33 cellular contexts compared by ENCODE assay signal in the genomic region with DNA sequence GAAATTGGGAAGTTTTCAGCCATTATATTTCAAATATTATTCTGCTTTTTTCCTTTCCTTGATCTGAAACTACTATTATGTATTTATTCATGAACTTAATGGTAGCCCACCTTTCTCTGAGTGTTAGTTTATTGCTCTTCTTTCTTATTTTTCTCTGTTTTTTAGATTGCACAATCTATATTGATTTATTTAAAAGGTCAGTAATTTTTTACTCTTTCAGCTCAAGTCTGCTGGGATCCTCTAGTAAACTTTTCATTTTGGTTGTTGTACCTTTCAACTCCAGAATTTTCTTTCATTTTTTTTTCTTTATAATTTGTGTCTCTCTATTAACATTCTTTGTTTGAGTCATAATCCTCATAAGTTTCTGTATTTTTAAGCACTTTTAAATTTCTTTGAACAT.
"Had no signal": no experiment of that assay in that cellular context is flagged by ENCODE, and none has a peak within 500 bp of the region (broad histone marks: within the 10 kb centered on the region; RNA-seq: fewer than 3 reads in every experiment).

No MANE protein-coding gene starts in this region.

- H3K27ac ChIP-seq: adrenal gland, body of pancreas, brain microvascular endothelial cell, breast epithelium, cardiac muscle cell had no signal

- H3K4me1 ChIP-seq: adrenal gland, body of pancreas, breast epithelium had no signal

- H3K36me3 ChIP-seq: adrenal gland, brain microvascular endothelial cell, breast epithelium had no signal

- H3K27me3 ChIP-seq: adrenal gland, body of pancreas, brain microvascular endothelial cell, breast epithelium, cardiac muscle cell had no signal

- DNase-seq: activated effector memory CD4-positive, alpha-beta T cell treated with anti-CD3 and anti-CD28 coated beads, Interleukin-2, amount 50 U/mL, for 16 hours; activated effector memory CD4-positive, alpha-beta T cell treated with Interleukin-2 at 50 U/mL for 16 hours; activated gamma-delta T cell; activated gamma-delta T cell treated with Interleukin-2 at 50 U/mL for 16 hours; activated naive CD4-positive, alpha-beta T cell; activated naive CD4-positive, alpha-beta T cell treated with anti-CD3 and anti-CD28 coated beads for 36 hours; activated naive CD4-positive, alpha-beta T cell treated with anti-CD3 and anti-CD28 coated beads, Interleukin-2, amount 10 ng/mL, durations not matched to agents 7 days and 5 days; activated naive CD4-positive, alpha-beta T cell treated with anti-CD3 and anti-CD28 coated beads, Interleukin-2, amount 50 U/mL, for 16 hours; activated naive CD4-positive, alpha-beta T cell treated with Interleukin-2 at 50 U/mL for 16 hours; activated naive CD8-positive, alpha-beta T cell treated with anti-CD3 and anti-CD28 coated beads for 36 hours; activated naive CD8-positive, alpha-beta T cell treated with anti-CD3 and anti-CD28 coated beads, Interleukin-2, amount 10 ng/mL, durations not matched to agents 7 days and 5 days; activated naive CD8-positive, alpha-beta T cell treated with anti-CD3 and anti-CD28 coated beads, Interleukin-2, amount 50 U/mL, for 24 hours; activated T-cell treated with anti-CD3 and anti-CD28 coated beads, Interleukin-2, amount 50 U/mL, for 24 hours; activated T-cell treated with anti-CD3 and anti-CD28 coated beads, Interleukin-2, amount 50 U/mL, for 4 hours; activated T-cell treated with anti-CD3 and anti-CD28 coated beads, Interleukin-2, amount 50 U/mL, for 48 hours; activated T-cell treated with anti-CD3 and anti-CD28 coated beads, Interleukin-2, amount 50 U/mL, for 72 hours; adrenal gland; amniotic stem cell; amygdala; anterior cingulate cortex; aorta; body of pancreas; brain microvascular endothelial cell; caudate nucleus; central memory CD4-positive, alpha-beta T cell; cerebellar nuclear complex had no signal

- ATAC-seq: activated naive CD4-positive, alpha-beta T cell treated with anti-CD3 and anti-CD28 coated beads, Interleukin-2, amount 50 U/mL, for 72 hours; activated naive CD8-positive, alpha-beta T cell treated with anti-CD3 and anti-CD28 coated beads, Interleukin-2, amount 50 U/mL, for 24 hours; activated T-cell treated with anti-CD3 and anti-CD28 coated beads, Interleukin-2, amount 50 U/mL, for 4 hours; activated T-cell treated with anti-CD3 and anti-CD28 coated beads, Interleukin-2, amount 50 U/mL, for 72 hours; activated T-helper 17 cell treated with anti-CD3 and anti-CD28 coated beads, Interleukin-2, amount 50 U/mL, for 72 hours; body of pancreas had no signal

- H3K4me3 ChIP-seq: adrenal gland, body of pancreas, breast epithelium, cardiac muscle cell had no signal

- FAIRE-seq: astrocyte, bronchial epithelial cell, colon had no signal
